ENCODE assay signal across 8 cellular contexts in the genomic region with DNA sequence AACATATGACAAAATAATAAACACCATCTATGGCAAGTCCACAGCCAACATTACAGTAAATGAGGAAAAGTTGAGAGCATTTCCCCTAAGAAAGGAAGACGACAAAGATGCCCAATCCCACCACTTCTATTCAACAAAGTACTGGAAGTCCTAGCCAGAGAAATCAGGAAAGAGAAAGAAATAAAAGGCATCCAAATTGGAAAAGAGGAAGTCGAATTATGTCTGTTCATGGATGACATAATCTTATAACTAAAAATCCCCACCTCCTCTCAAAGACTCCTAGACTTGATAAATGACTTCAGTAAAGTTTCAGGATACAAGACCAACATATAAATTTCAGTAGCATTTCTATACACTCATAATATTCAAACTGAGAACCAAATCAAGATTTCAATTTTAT.
"Had no signal": no experiment of that assay in that cellular context is flagged by ENCODE, and none has a peak within 500 bp of the region (broad histone marks: within the 10 kb centered on the region; RNA-seq: fewer than 3 reads in every experiment).

No MANE protein-coding gene starts in this region.

- ATAC-seq: HCT116, HepG2 had no signal

- FAIRE-seq: HepG2 had no signal

- H3K4me3 ChIP-seq: GM23248, HAP-1 had no signal

- H3K9ac ChIP-seq: GM23248 had no signal

- H2AFZ ChIP-seq: GM23248 had no signal

- H3K27ac ChIP-seq: GM23248, HL-60 had no signal

- H3K36me3 ChIP-seq: HAP-1 had no signal

- DNase-seq: GM23248, GOT3, H7, HFFc6 had no signal
